In genomic region chr20:33995053-33995816, GRCh38 we compare ENCODE assay signal across 8 cellular contexts. TPM values are rescaled to one million over a fixed set of nuclear protein-coding genes. Genes with fewer than 3 reads are reported as not detected.
A peak's percentile ranks its signal among the peaks of the same experiment; 100 is the strongest.
DNase-seq lines count a peak whose midpoint lies in the region; ATAC-seq and TF ChIP-seq lines count a peak whose summit lies in the region.

No MANE protein-coding gene starts in this region.

- no peaks in the 10 kb centered on the region for H3K27me3 Mint-ChIP-seq in activated T-helper 2 cell treated with anti-CD3 and anti-CD28 coated beads, Interferon-gamma antibody, Interleukin-2, Interleukin-4, amounts not matched to agents 10 μg/mL and 5 μg/mL and 100 μg/mL, durations not matched to agents 14 hours and 24 hours and 36 hours (ENCODE audit: low read depth)

- intact Hi-C loops in activated T-helper 2 cell treated with anti-CD3 and anti-CD28 coated beads, Interferon-gamma antibody, Interleukin-2, Interleukin-4, amounts not matched to agents 10 μg/mL and 5 μg/mL and 100 μg/mL, durations not matched to agents 14 hours and 24 hours and 36 hours (cut with micrococcal nuclease) = loop anchor here (10.0 kb wide), 4 partner anchors 310 to 1780 kb away; partner anchors contain the start of genes DYNLRB1, E2F1, PHF20 and SNTA1

- no peaks in the 10 kb centered on the region for H3K9me3 Mint-ChIP-seq in activated T-helper 2 cell treated with anti-CD3 and anti-CD28 coated beads, Interferon-gamma antibody, Interleukin-2, Interleukin-4, amounts not matched to agents 10 μg/mL and 5 μg/mL and 100 μg/mL, durations not matched to agents 14 hours and 24 hours and 36 hours

- H3K4me3 ChIP-seq in AG04449 (ENCODE audit: low read depth, low read length) = peak overlapping the region; percentile 93
- H3K4me3 ChIP-seq in kidney epithelial cell (ENCODE audit: low read depth, low read length) = peak overlapping the region; percentile 92
- H3K4me3 ChIP-seq in thoracic aorta = peak overlapping the region; percentile 96

- POLR2A ChIA-PET in AG04449 (lab: Yijun Ruan, JAX) = interaction anchor here (0.6 kb wide), 1 partner anchor 132 kb away, joined by 3 read pairs; no protein-coding TSS in a partner anchor

- H3K27ac Mint-ChIP-seq in activated T-helper 2 cell treated with anti-CD3 and anti-CD28 coated beads, Interferon-gamma antibody, Interleukin-2, Interleukin-4, amounts not matched to agents 10 μg/mL and 5 μg/mL and 100 μg/mL, durations not matched to agents 14 hours and 24 hours and 36 hours = peak overlapping the region; percentile 42

- H3K36me3 Mint-ChIP-seq in activated T-helper 2 cell treated with anti-CD3 and anti-CD28 coated beads, Interferon-gamma antibody, Interleukin-2, Interleukin-4, amounts not matched to agents 10 μg/mL and 5 μg/mL and 100 μg/mL, durations not matched to agents 14 hours and 24 hours and 36 hours (ENCODE audit: low read depth) = peaks cover 43% of the 10 kb centered on the region

- DNase-seq in AG04449 (ENCODE audit: low read depth, low spot score) (no peak), HK-2 (ENCODE audit: unreplicated experiment) (peak; percentile 8), kidney epithelial cell (ENCODE audit: low read depth) (no peak), thoracic aorta (ENCODE audit: low spot score) (no peak), NCI-H748 (lab: John Stamatoyannopoulos, UW; ENCODE audit: unreplicated experiment) (no peak)
- no peak for DNase-seq in activated T-helper 2 cell treated with anti-CD3 and anti-CD28 coated beads, Interferon-gamma antibody, Interleukin-2, Interleukin-4, amounts not matched to agents 10 μg/mL and 5 μg/mL and 100 μg/mL, durations not matched to agents 14 hours and 24 hours and 36 hours (ENCODE audit: low spot score)
- DNase-seq in stimulated activated CD4-positive, alpha-beta T cell treated with anti-CD3 and anti-CD28 coated beads, Interleukin-4, amount 100 ng/mL, for 24 hours = no peak

- CTCF ChIA-PET in AG04449 (lab: Yijun Ruan, JAX) = interaction anchor here (0.5 to 1.5 kb wide), 3 partner anchors 10 to 73 kb away, joined by 3 to 4 read pairs (median 3); no protein-coding TSS in a partner anchor

- peak overlapping the region; percentile 97 to 98 for H3K27ac ChIP-seq in thoracic aorta

- ATAC-seq in thoracic aorta (ENCODE audit: insufficient number of reproducible peaks, low FRiP score, low read depth) = no peak
- ATAC-seq in GM21447 (IDR thresholded peaks at IDR 0.05; ENCODE audit: unreplicated experiment) = no peak

- H3K36me3 ChIP-seq in kidney epithelial cell (ENCODE audit: control insufficient read depth, insufficient read depth, low read length) = peaks cover 1% of the 10 kb centered on the region
- no peaks in the 10 kb centered on the region for H3K36me3 ChIP-seq in thoracic aorta

- H3K9me3 ChIP-seq in thoracic aorta = no peaks in the 10 kb centered on the region

- peaks cover 53% of the 10 kb centered on the region for H3K4me1 Mint-ChIP-seq in activated T-helper 2 cell treated with anti-CD3 and anti-CD28 coated beads, Interferon-gamma antibody, Interleukin-2, Interleukin-4, amounts not matched to agents 10 μg/mL and 5 μg/mL and 100 μg/mL, durations not matched to agents 14 hours and 24 hours and 36 hours (ENCODE audit: low read depth)

- H3K27me3 ChIP-seq in kidney epithelial cell (ENCODE audit: control insufficient read depth, insufficient read depth, low read length) (no peaks in the 10 kb centered on the region), thoracic aorta (replicated peaks; ENCODE audit: insufficient read depth) (no peaks in the 10 kb centered on the region)

- peaks cover 36 to 69% of the 10 kb centered on the region in 2 donors for H3K4me1 ChIP-seq in thoracic aorta (ENCODE audit: control insufficient read depth in 1 of 2, low read depth in 2 of 2)

- H3K4me3 Mint-ChIP-seq in activated T-helper 2 cell treated with anti-CD3 and anti-CD28 coated beads, Interferon-gamma antibody, Interleukin-2, Interleukin-4, amounts not matched to agents 10 μg/mL and 5 μg/mL and 100 μg/mL, durations not matched to agents 14 hours and 24 hours and 36 hours (ENCODE audit: low read depth) = peak overlapping the region; percentile 93

- no peak for TF ChIP-seq CTCF in AG04449 (IDR thresholded peaks at IDR 0.05; ENCODE audit: insufficient read depth, low read length, missing control alignments)
- TF ChIP-seq CTCF in kidney epithelial cell (IDR thresholded peaks at IDR 0.05; ENCODE audit: insufficient read depth, low read length, poor library complexity, severe bottlenecking) = no peak
- no peak for TF ChIP-seq CTCF in thoracic aorta (IDR thresholded peaks at IDR 0.05)

RNA-seq across cellular contexts. Expression of gene RALY, which starts 1.5 kb away (rescaled TPM):
- 149 and 153 TPM in 2 replicates for total RNA-seq in activated T-helper 2 cell treated with anti-CD3 and anti-CD28 coated beads, Interferon-gamma antibody, Interleukin-2, Interleukin-4, amounts not matched to agents 10 μg/mL and 5 μg/mL and 100 μg/mL, durations not matched to agents 14 hours and 24 hours and 36 hours
- total RNA-seq in kidney epithelial cell (119 and 138 TPM in 2 replicates), thoracic aorta (100 to 1,000 TPM; 104 to 166 TPM)
